Comparison of ENCODE assay signal across 21 cellular contexts in the genomic region with DNA sequence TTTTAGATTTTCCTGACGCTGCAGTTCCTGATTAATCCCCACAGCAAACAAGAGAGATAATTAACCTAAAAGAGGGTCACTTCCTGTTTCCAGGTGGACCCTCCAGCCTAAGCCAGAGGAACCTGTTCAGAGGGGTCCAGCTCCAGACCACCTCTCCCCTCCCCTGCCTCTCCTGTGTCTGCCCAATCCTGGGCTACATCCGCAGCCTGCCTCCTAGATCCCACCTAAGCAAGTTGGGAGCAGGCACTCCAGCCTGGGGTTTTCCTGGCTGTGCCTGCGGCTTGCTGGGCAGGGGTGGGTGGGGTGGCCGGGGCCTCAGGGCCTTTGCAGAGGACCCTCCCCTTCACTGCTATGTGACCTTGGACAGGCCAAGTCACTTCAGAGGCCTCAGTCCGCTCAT.
DNase-seq lines count a peak whose midpoint lies in the region; FAIRE-seq and TF ChIP-seq lines count a peak whose summit lies in the region.
"Had no signal": no experiment of that assay in that cellular context is flagged by ENCODE, and none has a peak within 500 bp of the region (broad histone marks: within the 10 kb centered on the region; RNA-seq: fewer than 3 reads in every experiment).

No MANE protein-coding gene starts in this region.

- no peak overlapping the region for H3K4me2 ChIP-seq in OCI-LY3 (ENCODE audit: low read length)
- H3K4me2 ChIP-seq in H1 (ENCODE audit: insufficient read depth in 1 of 2, low read depth in 2 of 2, low read length in 2 of 2) = no peak overlapping the region
- H3K4me2 ChIP-seq: A549, GM23338 had no signal

- TF ChIP-seq CTCF in C4-2B (conservative IDR thresholded peaks at IDR 0.05) = no peak
- no peak for TF ChIP-seq CTCF in OCI-LY3 (IDR thresholded peaks at IDR 0.05; ENCODE audit: low read depth, low read length)
- TF ChIP-seq CTCF in H1 (IDR thresholded peaks at IDR 0.05; ENCODE audit: control extremely low read depth in 1 of 3, insufficient read depth in 1 of 3, low read depth in 1 of 3, low read length in 3 of 3) = no peak
- no peak for TF ChIP-seq CTCF in progenitor cell of endocrine pancreas (IDR thresholded peaks at IDR 0.05; ENCODE audit: unreplicated experiment)
- no peak for TF ChIP-seq CTCF in uterus (IDR thresholded peaks at IDR 0.05)

- peaks cover 3% of the 10 kb centered on the region; the same call in 1 of the 2 replicates for H3K23me2 ChIP-seq in H1 (ENCODE audit: low read depth, low read length)

- no peak overlapping the region for H3K23ac ChIP-seq in H1 (ENCODE audit: insufficient read length)

- H4K20me1 ChIP-seq in OCI-LY3 (ENCODE audit: insufficient read depth, low read length) (no peaks in the 10 kb centered on the region), H1 (replicated peaks in 1 of 2; ENCODE audit: control insufficient read depth in 1 of 2, insufficient read depth in 2 of 2, low read length in 2 of 2) (peaks cover 0 to 2% of the 10 kb centered on the region in 2 experiments)

- no peak overlapping the region for H2BK5ac ChIP-seq in H1 (ENCODE audit: low read depth, low read length)

- no peak for FAIRE-seq in H1 (lab: Jason Lieb, UNC)
- FAIRE-seq: A549, D721Med, GM12878, GM19239, H54 had no signal

- H3K79me2 ChIP-seq in OCI-LY3 (ENCODE audit: low read length) = no peaks in the 10 kb centered on the region
- no peaks in the 10 kb centered on the region for H3K79me2 ChIP-seq in H1 (ENCODE audit: control insufficient read depth in 1 of 2, insufficient read depth in 2 of 2, low read length in 2 of 2)

- no peak overlapping the region for H3K4ac ChIP-seq in H1 (replicated peaks; ENCODE audit: insufficient read length, low read depth, low read length)

- H4K91ac ChIP-seq in H1 (replicated peaks; ENCODE audit: insufficient read length, low read length) = no peak overlapping the region

- H3K27me3 Mint-ChIP-seq in progenitor cell of endocrine pancreas = peaks cover 7% of the 10 kb centered on the region
- peaks cover 10 to 13% of the 10 kb centered on the region in 2 donors for H3K27me3 Mint-ChIP-seq in CD8-positive, alpha-beta memory T cell

- H3K36me3 Mint-ChIP-seq in progenitor cell of endocrine pancreas (ENCODE audit: insufficient read depth) = no peaks in the 10 kb centered on the region
- no peaks in the 10 kb centered on the region for H3K36me3 Mint-ChIP-seq in CD8-positive, alpha-beta memory T cell
- H3K36me3 Mint-ChIP-seq: CD4-positive, CD25-positive, alpha-beta regulatory T cell; CD8-positive, alpha-beta T cell had no signal

- TF ChIP-seq RAD21 in H1 (IDR thresholded peaks at IDR 0.05 in 1 of 2, conservative IDR thresholded peaks at IDR 0.05 in 1 of 2; ENCODE audit: low read depth in 2 of 2, low read length in 2 of 2) = no peak

- peak overlapping the region; percentile 12 for H3K27ac Mint-ChIP-seq in progenitor cell of endocrine pancreas
- H3K27ac Mint-ChIP-seq in CD8-positive, alpha-beta memory T cell = no peak overlapping the region
- H3K27ac Mint-ChIP-seq: CD4-positive, CD25-positive, alpha-beta regulatory T cell; CD8-positive, alpha-beta T cell had no signal

- H3K27me3 ChIP-seq in OCI-LY3 (ENCODE audit: low read depth, low read length) = no peaks in the 10 kb centered on the region
- H3K27me3 ChIP-seq in H1 (replicated peaks in 1 of 4; ENCODE audit: control insufficient read depth in 3 of 4, extremely low read depth in 1 of 4, insufficient read depth in 3 of 4, low read length in 3 of 4) = 0 out of 7 replicates have a peak, but pooled peaks cover 0 to 3% (median 0%) of the 10 kb centered on the region in 4 experiments
- H3K27me3 ChIP-seq in CD8-positive, alpha-beta memory T cell (ENCODE audit: insufficient read depth, low read length, poor library complexity, severe bottlenecking) = no peaks in the 10 kb centered on the region
- no peaks in the 10 kb centered on the region for H3K27me3 ChIP-seq in uterus

- CTCF ChIA-PET in H1 (lab: Charles Lee; ENCODE audit: partially characterized antibody) = interaction anchor here (0.9 to 3.7 kb wide), 4 partner anchors 10 to 181 kb away, joined by 3 to 19 read pairs (median 3); no protein-coding TSS in a partner anchor
- CTCF ChIA-PET in CD8-positive, alpha-beta memory T cell (lab: Charles Lee) = interaction anchor here (0.7 kb wide), 1 partner anchor 10 kb away, joined by 3 read pairs; no protein-coding TSS in a partner anchor

- no peak for DNase-seq in H1 (ENCODE audit: low read depth in 1 of 2, low spot score in 2 of 2)
- no peak for DNase-seq in progenitor cell of endocrine pancreas (ENCODE audit: low spot score, unreplicated experiment)
- DNase-seq in CD8-positive, alpha-beta memory T cell = no peak
- DNase-seq in NCI-H2029 treated with DMSO at 0.1 percent for 48 hours (lab: John Stamatoyannopoulos, UW) = no peak
- DNase-seq in uterus = no peak
- DNase-seq: 8988T; C1 segment of cervical spinal cord; CD4-positive, CD25-positive, alpha-beta regulatory T cell; CD8-positive, alpha-beta T cell; DMS 273 treated with DMSO at 0.1 percent for 48 hours; DMS79; EL; GDM1 had no signal

- no peak overlapping the region for H4K5ac ChIP-seq in H1 (ENCODE audit: insufficient read length, low read depth, low read length)

- no peak overlapping the region; the same call in 1 of the 2 replicates for H4K8ac ChIP-seq in H1 (ENCODE audit: extremely low read depth, insufficient read depth, low read length)

- H3K9me3 Mint-ChIP-seq in progenitor cell of endocrine pancreas (ENCODE audit: low read depth) = no peaks in the 10 kb centered on the region
- no peaks in the 10 kb centered on the region for H3K9me3 Mint-ChIP-seq in CD8-positive, alpha-beta memory T cell
- H3K9me3 Mint-ChIP-seq: CD4-positive, CD25-positive, alpha-beta regulatory T cell; CD8-positive, alpha-beta T cell; GM23338 had no signal

- POLR2A ChIA-PET in H1 (lab: Charles Lee; ENCODE audit: partially characterized antibody) = interaction anchor here (0.9 kb wide), 1 partner anchor 11 kb away, joined by 3 read pairs; no protein-coding TSS in a partner anchor
- POLR2A ChIA-PET in CD8-positive, alpha-beta memory T cell (lab: Charles Lee) = no interaction called here

- no peak overlapping the region for H3K56ac ChIP-seq in H1 (replicated peaks; ENCODE audit: insufficient read length, low read depth, low read length)

- H3K4me1 ChIP-seq in OCI-LY3 (ENCODE audit: low read length) (peaks cover 10% of the 10 kb centered on the region), H1 (replicated peaks in 1 of 4; ENCODE audit: control insufficient read depth in 3 of 4, insufficient read depth in 4 of 4, low read length in 3 of 4) (peaks cover 0 to 20% (median 8%) of the 10 kb centered on the region in 4 experiments; a peak in 5 of 7 replicates), uterus (no peaks in the 10 kb centered on the region)
- no peaks in the 10 kb centered on the region for H3K4me1 ChIP-seq in CD8-positive, alpha-beta memory T cell (ENCODE audit: insufficient read depth, low read length)
- H3K4me1 ChIP-seq: A549 had no signal

- TF ChIP-seq POLR2A in H1 (IDR thresholded peaks at IDR 0.05; ENCODE audit: control extremely low read depth in 1 of 2, low read depth in 2 of 2, low read length in 2 of 2) (no peak), uterus (IDR thresholded peaks at IDR 0.05) (no peak)

- H2BK12ac ChIP-seq in H1 (ENCODE audit: low read depth, low read length) = peak overlapping the region; percentile 68; the same call in 1 of the 2 replicates

- H3K27ac ChIP-seq in C4-2B = peak overlapping the region; percentile 12
- no peak overlapping the region for H3K27ac ChIP-seq in OCI-LY3 (ENCODE audit: low read length)
- H3K27ac ChIP-seq in H1 (ENCODE audit: low read depth, low read length) = no peak overlapping the region
- H3K27ac ChIP-seq in CD8-positive, alpha-beta memory T cell (ENCODE audit: low read depth, low read length) = no peak overlapping the region
- no peak overlapping the region for H3K27ac ChIP-seq in uterus
- H3K27ac ChIP-seq: A549 had no signal

- TF ChIP-seq EP300 in H1 (IDR thresholded peaks at IDR 0.05; ENCODE audit: borderline replicate concordance in 1 of 2, low read depth in 2 of 2, low read length in 2 of 2) = no peak

- H3K79me1 ChIP-seq in H1 (ENCODE audit: low read depth, low read length) = no peaks in the 10 kb centered on the region

- H3K36me3 ChIP-seq in OCI-LY3 (replicated peaks; ENCODE audit: low read depth, low read length) (no peaks in the 10 kb centered on the region), H1 (ENCODE audit: control insufficient read depth in 2 of 4, insufficient read depth in 4 of 4, low read length in 3 of 4) (no peaks in the 10 kb centered on the region), uterus (no peaks in the 10 kb centered on the region)
- no peaks in the 10 kb centered on the region for H3K36me3 ChIP-seq in CD8-positive, alpha-beta memory T cell (ENCODE audit: insufficient read depth, low read length)

- no peak overlapping the region; the same call in 1 of the 2 replicates for H3K18ac ChIP-seq in H1 (ENCODE audit: extremely low read depth, low read length)

- H3K9me3 ChIP-seq in OCI-LY3 (ENCODE audit: insufficient read depth, low read length) = no peaks in the 10 kb centered on the region
- no peaks in the 10 kb centered on the region for H3K9me3 ChIP-seq in H1 (ENCODE audit: insufficient read depth in 2 of 2, low read depth in 1 of 2, low read length in 1 of 2)
- no peaks in the 10 kb centered on the region for H3K9me3 ChIP-seq in CD8-positive, alpha-beta memory T cell (ENCODE audit: low read length)
- no peaks in the 10 kb centered on the region for H3K9me3 ChIP-seq in uterus
- H3K9me3 ChIP-seq: A549 had no signal

- no peak overlapping the region for H2BK15ac ChIP-seq in H1 (ENCODE audit: low read length)

- no peak overlapping the region for H3K4me3 Mint-ChIP-seq in progenitor cell of endocrine pancreas (ENCODE audit: low read depth)
- H3K4me3 Mint-ChIP-seq in CD8-positive, alpha-beta memory T cell = no peak overlapping the region
- H3K4me3 Mint-ChIP-seq: CD4-positive, CD25-positive, alpha-beta regulatory T cell; CD8-positive, alpha-beta T cell; GM23338 had no signal

- no peak overlapping the region for H2BK120ac ChIP-seq in H1 (replicated peaks; ENCODE audit: low read depth, low read length)

- 68% methylated on average over 5 of the region's 5 CpGs; no CpG with 5 or more reads in 1 of the 2 experiments for WGBS in H1 (ENCODE audit: extremely low coverage in 1 of 2, insufficient coverage in 1 of 2, insufficient read length in 1 of 2, insufficient replicate concordance in 2 of 2, low coverage in 1 of 2, low lambda C conversion rate in 2 of 2, missing lambda C conversion rate in 1 of 2), 2 experiments

- intact Hi-C loops in uterus (cut with DNase I; ENCODE audit: low total_unique reads) = no loop called here

- H2AK5ac ChIP-seq in H1 (ENCODE audit: low read depth, low read length) = no peak overlapping the region

- H3K4me3 ChIP-seq in OCI-LY3 (ENCODE audit: low read length) = no peak overlapping the region
- H3K4me3 ChIP-seq in H1 (ENCODE audit: extremely low read depth in 1 of 4, insufficient read depth in 2 of 4, low read depth in 3 of 4, low read length in 4 of 4) = no peak overlapping the region
- H3K4me3 ChIP-seq in CD8-positive, alpha-beta memory T cell (ENCODE audit: low read length) = no peak overlapping the region
- H3K4me3 ChIP-seq in uterus = no peak overlapping the region
- H3K4me3 ChIP-seq: A549, GM12878, GM23338 had no signal

- H3K9ac ChIP-seq in OCI-LY3 (ENCODE audit: low read length) = no peak overlapping the region
- H3K9ac ChIP-seq in H1 (replicated peaks in 1 of 4; ENCODE audit: extremely low read depth in 1 of 4, low read depth in 3 of 4, low read length in 3 of 4) = no peak overlapping the region

- H2AFZ ChIP-seq in OCI-LY3 (ENCODE audit: low read depth, low read length) (peak overlapping the region; percentile 26; the same call in 1 of the 2 replicates), H1 (ENCODE audit: low read length) (no peak overlapping the region)
- H2AFZ ChIP-seq: GM23338 had no signal

- no peak overlapping the region for H3K14ac ChIP-seq in H1 (ENCODE audit: insufficient read length)

- peaks cover 39% of the 10 kb centered on the region for H3K4me1 Mint-ChIP-seq in progenitor cell of endocrine pancreas (ENCODE audit: low read depth)
- no peaks in the 10 kb centered on the region for H3K4me1 Mint-ChIP-seq in CD8-positive, alpha-beta memory T cell

- no peak overlapping the region for H2BK20ac ChIP-seq in H1 (ENCODE audit: low read length)
